Comparison of ENCODE assay signal across 9 cellular contexts in the genomic region with DNA sequence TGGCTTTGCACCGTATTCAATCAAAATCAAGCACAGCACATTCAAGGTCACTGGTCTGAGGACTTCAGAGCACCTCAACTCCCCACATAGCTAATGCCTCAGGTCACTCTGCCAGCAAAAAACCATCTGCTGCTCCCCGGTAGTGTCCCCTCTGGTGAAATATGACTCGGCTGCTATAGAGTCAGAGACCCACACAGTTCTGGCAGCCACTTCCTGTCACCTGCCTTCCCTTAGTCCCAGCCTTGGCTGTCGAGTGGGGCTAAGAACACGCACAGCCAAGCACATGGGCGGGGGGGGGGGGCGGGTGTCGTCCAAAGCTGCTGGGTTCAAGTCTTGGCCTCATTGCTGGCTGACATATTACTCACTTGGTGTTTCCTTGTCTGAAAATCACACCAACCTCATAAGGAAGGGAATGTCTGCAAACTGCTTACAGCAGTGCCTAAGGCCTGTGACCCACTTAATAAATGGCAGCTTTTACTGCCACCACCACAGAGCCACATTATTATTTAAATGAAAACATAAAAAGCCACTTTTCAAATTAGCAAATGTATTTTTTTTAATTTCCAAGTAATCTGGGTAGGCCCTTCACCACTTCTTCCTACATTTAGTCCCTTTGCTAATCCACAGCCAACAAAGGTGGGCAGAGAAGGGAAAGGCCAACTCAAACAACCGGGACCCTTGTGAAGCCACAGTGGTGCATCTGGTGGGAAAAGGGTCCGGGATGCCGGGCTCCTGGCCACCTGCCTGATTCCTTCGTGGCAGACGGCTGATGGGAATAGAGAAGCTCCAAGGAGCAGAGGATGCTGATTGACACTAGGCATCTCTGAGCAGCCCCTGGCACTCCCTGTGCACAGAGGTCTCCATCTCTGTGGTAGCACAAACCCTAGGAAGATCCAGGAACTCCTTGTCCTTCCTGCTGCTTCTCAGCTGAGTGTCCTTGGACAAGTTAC. TPM values are rescaled to one million over a fixed set of nuclear protein-coding genes. Genes with fewer than 3 reads are reported as not detected.
DNase-seq lines count a peak whose midpoint lies in the region; ATAC-seq and TF ChIP-seq lines count a peak whose summit lies in the region.
"Had no signal": no experiment of that assay in that cellular context is flagged by ENCODE, and none has a peak within 500 bp of the region (broad histone marks: within the 10 kb centered on the region; RNA-seq: fewer than 3 reads in every experiment).

No MANE protein-coding gene starts in this region.

- no peaks in the 10 kb centered on the region for H3K27me3 ChIP-seq in upper lobe of left lung

- TF ChIP-seq POLR2A in upper lobe of left lung (IDR thresholded peaks at IDR 0.05), result no peak

- peaks cover 8 to 18% (median 14%) of the 10 kb centered on the region in 4 donors for H3K4me1 ChIP-seq in upper lobe of left lung

- no peak overlapping the region for H3K4me3 Mint-ChIP-seq in activated naive CD4-positive, alpha-beta T cell treated with anti-CD3 and anti-CD28 coated beads for 36 hours

- no peak for TF ChIP-seq CTCF in upper lobe of left lung (IDR thresholded peaks at IDR 0.05)

- no peak for TF ChIP-seq EP300 in upper lobe of left lung (IDR thresholded peaks at IDR 0.05)

- H3K4me3 ChIP-seq in upper lobe of left lung, result no peak overlapping the region
- H3K4me3 ChIP-seq: SK-N-MC had no signal

- CTCF ChIA-PET in activated naive CD4-positive, alpha-beta T cell treated with anti-CD3 and anti-CD28 coated beads for 36 hours (lab: Charles Lee), result interaction anchor here (1.2 to 1.3 kb wide), 2 partner anchors 10 to 12 kb away, joined by 4 to 6 read pairs; no protein-coding TSS in a partner anchor

- peaks cover 64% of the 10 kb centered on the region for H3K36me3 Mint-ChIP-seq in activated naive CD4-positive, alpha-beta T cell treated with anti-CD3 and anti-CD28 coated beads for 36 hours (ENCODE audit: low read depth)

- DNase-seq in NCI-H2196 (lab: John Stamatoyannopoulos, UW; ENCODE audit: unreplicated experiment) (peak; percentile 54), upper lobe of left lung (no peak), ureter (ENCODE audit: low spot score) (no peak), NCI-H748 (lab: John Stamatoyannopoulos, UW; ENCODE audit: unreplicated experiment) (no peak)
- DNase-seq in activated naive CD4-positive, alpha-beta T cell treated with anti-CD3 and anti-CD28 coated beads for 36 hours, result peak; percentile 73
- DNase-seq in stimulated activated CD4-positive, alpha-beta T cell treated with anti-CD3 and anti-CD28 coated beads, Interleukin-4, amount 100 ng/mL, for 24 hours, result peak; percentile 17

- intact Hi-C loops in activated naive CD4-positive, alpha-beta T cell treated with anti-CD3 and anti-CD28 coated beads for 36 hours (cut with micrococcal nuclease), result loop anchor here (1.0 kb wide), 1 partner anchor 32 kb away; no protein-coding TSS in a partner anchor

- no peaks in the 10 kb centered on the region for H3K9me3 ChIP-seq in upper lobe of left lung

- H3K27me3 Mint-ChIP-seq in activated naive CD4-positive, alpha-beta T cell treated with anti-CD3 and anti-CD28 coated beads for 36 hours (ENCODE audit: low read depth), result no peaks in the 10 kb centered on the region

- peak; percentile 55 for ATAC-seq in GM21619 (IDR thresholded peaks at IDR 0.05; ENCODE audit: unreplicated experiment)
- ATAC-seq in upper lobe of left lung (ENCODE audit: low FRiP score in 2 of 2), result no peak
- ATAC-seq in GM18909 (IDR thresholded peaks at IDR 0.05; ENCODE audit: poor library complexity, unreplicated experiment), result no peak

- peaks cover 9 to 69% (median 31%) of the 10 kb centered on the region in 4 donors for H3K36me3 ChIP-seq in upper lobe of left lung

- peaks cover 20% of the 10 kb centered on the region for H3K4me1 Mint-ChIP-seq in activated naive CD4-positive, alpha-beta T cell treated with anti-CD3 and anti-CD28 coated beads for 36 hours (ENCODE audit: low read depth)

- whole genome bisulfite sequencing in upper lobe of left lung, 2 donors, result 82 to 85% methylated on average over 5 to 13 of the region's 13 CpGs

- H3K27ac Mint-ChIP-seq in activated naive CD4-positive, alpha-beta T cell treated with anti-CD3 and anti-CD28 coated beads for 36 hours, result no peak overlapping the region

- no peaks in the 10 kb centered on the region for H3K9me3 Mint-ChIP-seq in activated naive CD4-positive, alpha-beta T cell treated with anti-CD3 and anti-CD28 coated beads for 36 hours

- H3K27ac ChIP-seq in upper lobe of left lung, result no peak overlapping the region
- H3K27ac ChIP-seq: SK-N-MC had no signal

RNA-seq across cellular contexts. Expression of a gene that starts 37.3 kb away (rescaled TPM):
- total RNA-seq in activated naive CD4-positive, alpha-beta T cell treated with anti-CD3 and anti-CD28 coated beads for 36 hours, result 10 to 100 TPM; 25.3 to 27.1 TPM
- total RNA-seq in upper lobe of left lung (10 to 100 TPM; 12.0 to 25.8 (median 22.1) TPM), ureter (67.6 TPM)

RNA-seq across cellular contexts. Expression of a gene that starts 37.7 kb away (rescaled TPM):
- 100 to 1,000 TPM; 195 to 200 TPM for total RNA-seq in activated naive CD4-positive, alpha-beta T cell treated with anti-CD3 and anti-CD28 coated beads for 36 hours
- total RNA-seq in upper lobe of left lung, result 10 to 100 TPM; 37.0 to 79.4 (median 64.3) TPM
- total RNA-seq in ureter, result 125 TPM

Comparison
In these comparisons a context has a peak if more than half of its experiments do, and no peak if none do; other contexts are left out.
1. DNase-seq: peak in NCI-H2196 (single experiment), activated naive CD4-positive, alpha-beta T cell treated with anti-CD3 and anti-CD28 coated beads for 36 hours (single experiment) and stimulated activated CD4-positive, alpha-beta T cell treated with anti-CD3 and anti-CD28 coated beads, Interleukin-4, amount 100 ng/mL, for 24 hours (single experiment); none in upper lobe of left lung (0 of 2), ureter (single experiment) and NCI-H748 (single experiment).